ENCODE assay signal across 13 cellular contexts in the genomic region with DNA sequence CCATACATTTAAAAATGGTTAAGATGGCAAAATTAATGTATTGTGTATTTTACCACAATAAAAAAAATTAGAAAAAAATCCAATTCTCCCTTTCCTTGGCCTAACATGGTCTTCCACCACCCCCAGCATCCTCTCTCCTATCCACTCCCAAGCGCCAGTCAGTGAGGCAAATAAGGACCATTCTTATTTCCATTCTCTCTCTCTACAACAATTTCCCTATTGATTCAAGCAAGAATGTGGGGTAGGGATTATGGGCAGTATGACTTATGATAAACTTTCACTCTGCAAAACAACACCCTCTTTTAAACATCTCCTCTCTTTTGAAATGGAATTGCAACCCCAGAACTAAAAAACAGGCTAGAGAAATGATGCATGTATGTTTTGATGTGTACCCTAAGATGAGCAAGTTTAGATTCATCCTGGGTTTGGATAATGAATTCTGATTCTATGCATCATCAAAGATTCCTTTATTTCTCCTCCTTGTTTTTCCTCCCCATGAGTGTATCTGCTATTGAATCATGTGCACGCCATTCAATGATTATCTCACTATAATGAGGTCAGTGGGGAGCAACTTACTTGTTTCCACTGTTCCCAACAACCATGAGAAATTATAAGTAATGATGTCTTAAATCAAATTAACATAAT. TPM values are rescaled to one million over a fixed set of nuclear protein-coding genes. Genes with fewer than 3 reads are reported as not detected.
DNase-seq lines count a peak whose midpoint lies in the region; ATAC-seq, FAIRE-seq and TF ChIP-seq lines count a peak whose summit lies in the region.
"Had no signal": no experiment of that assay in that cellular context is flagged by ENCODE, and none has a peak within 500 bp of the region (broad histone marks: within the 10 kb centered on the region; RNA-seq: fewer than 3 reads in every experiment).

No MANE protein-coding gene starts in this region.

- H3K27ac ChIP-seq in sigmoid colon, result peak overlapping the region; percentile 89 to 94 (median 92)
- H3K27ac ChIP-seq: testis had no signal

- no peak for ATAC-seq in HG02840 (IDR thresholded peaks at IDR 0.05; ENCODE audit: low FRiP score, unreplicated experiment)

- FAIRE-seq in D721Med (lab: Jason Lieb, UNC), result no peak

- H3K9me3 ChIP-seq in sigmoid colon, result no peaks in the 10 kb centered on the region
- H3K9me3 ChIP-seq: adrenal gland, testis had no signal

- H3K27me3 ChIP-seq in sigmoid colon, result no peaks in the 10 kb centered on the region
- H3K27me3 ChIP-seq: adrenal gland, testis had no signal

- H3K4me1 ChIP-seq in sigmoid colon, result peaks cover 0 to 77% (median 59%) of the 10 kb centered on the region in 4 donors

- 88 to 92% methylated on average over 2 of the region's 2 CpGs for WGBS in sigmoid colon, 2 donors

- TF ChIP-seq EP300 in sigmoid colon (IDR thresholded peaks at IDR 0.05), result no peak

- H3K36me3 ChIP-seq in sigmoid colon, result no peaks in the 10 kb centered on the region
- H3K36me3 ChIP-seq: adrenal gland had no signal

- intact Hi-C loops in sigmoid colon (cut with DNase I), result loop anchor here (5.0 to 10.0 kb wide), 2 partner anchors 50 to 157 kb away; no protein-coding TSS in a partner anchor

- TF ChIP-seq CTCF in fibroblast of the aortic adventitia (IDR thresholded peaks at IDR 0.05; ENCODE audit: insufficient read depth, low read length), result no peak
- no peak for TF ChIP-seq CTCF in sigmoid colon (IDR thresholded peaks at IDR 0.05)
- TF ChIP-seq CTCF in D721Med (IDR thresholded peaks at IDR 0.05; ENCODE audit: insufficient read depth, missing control alignments), result no peak

- TF ChIP-seq POLR2A in sigmoid colon (IDR thresholded peaks at IDR 0.05), result no peak

- DNase-seq in EL (peak; percentile 89), SW 1271 (lab: John Stamatoyannopoulos, UW) (peak; percentile 25 to 70), fibroblast of the aortic adventitia (ENCODE audit: low read depth) (peak; percentile 47), sigmoid colon (no peak), D721Med (ENCODE audit: insufficient read length, low spot score) (no peak), CD1c-positive myeloid dendritic cell (ENCODE audit: extremely low spot score) (no peak), NOMO-1 treated with dmso at 0.1 percent for 144 hours (lab: John Stamatoyannopoulos, UW; ENCODE audit: unreplicated experiment) (no peak)
- DNase-seq: activated CD4-positive, alpha-beta memory T cell treated with anti-CD3 and anti-CD28 coated beads, Interleukin-2, amount 10 ng/mL, durations not matched to agents 7 days and 5 days; adrenal gland; NCI-H510A treated with DMSO at 0.1 percent for 48 hours; stimulated activated CD4-positive, alpha-beta T cell treated with anti-CD3 and anti-CD28 coated beads, Interleukin-2, amount 100 ng/mL, for 24 hours; testis had no signal

- H3K4me3 ChIP-seq in fibroblast of the aortic adventitia (ENCODE audit: low read depth, low read length) (no peak overlapping the region), sigmoid colon (peak overlapping the region in 3 of 4 donors; percentile 4 to 69 (median 5))
- H3K4me3 ChIP-seq: adrenal gland, testis had no signal

RNA-seq across cellular contexts. Expression of a gene that starts 3.5 kb away (rescaled TPM):
- total RNA-seq in fibroblast of the aortic adventitia (ENCODE audit: low replicate concordance) (7.8 and 11.0 TPM in 2 replicates), sigmoid colon (100 to 1,000 TPM in 1 of 4 donors, 10 to 100 TPM in 3; 66.7 to 102 (median 81.8) TPM)
- 10 to 100 TPM in 1 of 3 donors, 1 to 10 TPM in 2; 3.7 to 14.1 (median 6.0) TPM for polyA plus RNA-seq in sigmoid colon

Comparison
In these comparisons a context has a peak if more than half of its experiments do, and no peak if none do; other contexts are left out.
1. DNase-seq: peak in EL (single experiment), SW 1271 (2 of 2) and fibroblast of the aortic adventitia (single experiment); none in sigmoid colon (single experiment), D721Med (single experiment), CD1c-positive myeloid dendritic cell (single experiment) and NOMO-1 treated with dmso at 0.1 percent for 144 hours (single experiment).